8 cellular contexts compared by ENCODE assay signal in genomic region chr1:32178380-32179192, GRCh38. TPM values are rescaled to one million over a fixed set of nuclear protein-coding genes. Genes with fewer than 3 reads are reported as not detected.
DNase-seq lines count a peak whose midpoint lies in the region; ATAC-seq and TF ChIP-seq lines count a peak whose summit lies in the region.

No MANE protein-coding gene starts in this region.

- H3K27me3 ChIP-seq in right lobe of liver (no peaks in the 10 kb centered on the region), upper lobe of left lung (no peaks in the 10 kb centered on the region)

- H3K9me3 Mint-ChIP-seq in activated naive CD4-positive, alpha-beta T cell treated with anti-CD3 and anti-CD28 coated beads for 36 hours: no peaks in the 10 kb centered on the region
- H3K9me3 Mint-ChIP-seq in activated naive CD8-positive, alpha-beta T cell (ENCODE audit: low read depth): no peaks in the 10 kb centered on the region

- H3K9me3 ChIP-seq in right lobe of liver (no peaks in the 10 kb centered on the region), upper lobe of left lung (no peaks in the 10 kb centered on the region)

- peak overlapping the region; percentile 86 for H3K4me3 Mint-ChIP-seq in activated naive CD4-positive, alpha-beta T cell treated with anti-CD3 and anti-CD28 coated beads for 36 hours
- H3K4me3 Mint-ChIP-seq in activated naive CD8-positive, alpha-beta T cell: peak overlapping the region; percentile 89

- no peaks in the 10 kb centered on the region for H3K27me3 Mint-ChIP-seq in activated naive CD4-positive, alpha-beta T cell treated with anti-CD3 and anti-CD28 coated beads for 36 hours (ENCODE audit: low read depth)
- H3K27me3 Mint-ChIP-seq in activated naive CD8-positive, alpha-beta T cell: no peaks in the 10 kb centered on the region

- no peak for TF ChIP-seq CTCF in right lobe of liver (IDR thresholded peaks at IDR 0.05)
- TF ChIP-seq CTCF in upper lobe of left lung (IDR thresholded peaks at IDR 0.05): no peak
- no peak for TF ChIP-seq CTCF in GM10266 (IDR thresholded peaks at IDR 0.05; ENCODE audit: control insufficient read depth, insufficient read depth, low read depth, missing control alignments)

- TF ChIP-seq EP300 in upper lobe of left lung (IDR thresholded peaks at IDR 0.05): no peak

- no peak for TF ChIP-seq POLR2A in right lobe of liver (IDR thresholded peaks at IDR 0.05)
- TF ChIP-seq POLR2A in upper lobe of left lung (IDR thresholded peaks at IDR 0.05): no peak

- ATAC-seq in right lobe of liver (peak; percentile 55 to 71 (median 58)), upper lobe of left lung (ENCODE audit: low FRiP score in 2 of 2) (no peak)

- intact Hi-C loops in activated naive CD4-positive, alpha-beta T cell treated with anti-CD3 and anti-CD28 coated beads for 36 hours (cut with micrococcal nuclease): loop anchor here (1.0 to 2.0 kb wide), 4 partner anchors 23 to 72 kb away; partner anchors contain the start of genes EIF3I, KPNA6, LCK and TMEM234
- intact Hi-C loops in right lobe of liver (cut with DNase I): no loop called here

- peak overlapping the region; percentile 96 for H3K27ac Mint-ChIP-seq in activated naive CD4-positive, alpha-beta T cell treated with anti-CD3 and anti-CD28 coated beads for 36 hours
- H3K27ac Mint-ChIP-seq in activated naive CD8-positive, alpha-beta T cell: peak overlapping the region; percentile 96

- H3K4me3 ChIP-seq in right lobe of liver (peak overlapping the region in 2 of 3 donors; percentile 84 to 87), upper lobe of left lung (peak overlapping the region in 3 of 4 donors; percentile 54 to 77 (median 76))

- DNase-seq in activated naive CD4-positive, alpha-beta T cell treated with anti-CD3 and anti-CD28 coated beads for 36 hours: no peak
- DNase-seq in activated naive CD4-positive, alpha-beta T cell treated with anti-CD3 and anti-CD28 coated beads, Interleukin-2, amount 50 U/mL, for 16 hours: no peak
- peak in 1 of 3 donors; percentile 72 for DNase-seq in right lobe of liver
- DNase-seq in upper lobe of left lung: no peak
- DNase-seq in NCI-H1694 (lab: John Stamatoyannopoulos, UW): no peak
- DNase-seq in cerebellum (ENCODE audit: low spot score): no peak
- DNase-seq in GM10266 (ENCODE audit: extremely low spot score): no peak

- peaks cover 37% of the 10 kb centered on the region for H3K4me1 Mint-ChIP-seq in activated naive CD4-positive, alpha-beta T cell treated with anti-CD3 and anti-CD28 coated beads for 36 hours (ENCODE audit: low read depth)
- H3K4me1 Mint-ChIP-seq in activated naive CD8-positive, alpha-beta T cell (ENCODE audit: low read depth): peaks cover 35% of the 10 kb centered on the region

- CTCF ChIA-PET in activated naive CD4-positive, alpha-beta T cell treated with anti-CD3 and anti-CD28 coated beads for 36 hours (lab: Charles Lee): no interaction called here

- 30% methylated on average over 7 of the region's 7 CpGs for WGBS in right lobe of liver (ENCODE audit: insufficient coverage, low coverage, low lambda C conversion rate, missing lambda C conversion rate)
- WGBS in upper lobe of left lung, 2 donors: 70 to 79% methylated on average over 7 of the region's 7 CpGs

- H3K36me3 Mint-ChIP-seq in activated naive CD4-positive, alpha-beta T cell treated with anti-CD3 and anti-CD28 coated beads for 36 hours (ENCODE audit: low read depth): peaks cover 29% of the 10 kb centered on the region
- H3K36me3 Mint-ChIP-seq in activated naive CD8-positive, alpha-beta T cell: peaks cover 6% of the 10 kb centered on the region

- peaks cover 0 to 46% (median 19%) of the 10 kb centered on the region in 4 donors for H3K4me1 ChIP-seq in right lobe of liver
- peaks cover 26 to 47% (median 31%) of the 10 kb centered on the region in 4 donors for H3K4me1 ChIP-seq in upper lobe of left lung

- H3K27ac ChIP-seq in right lobe of liver: peak overlapping the region; percentile 80 to 95 (median 81)
- peak overlapping the region; percentile 85 to 96 (median 94) for H3K27ac ChIP-seq in upper lobe of left lung

- H3K36me3 ChIP-seq in right lobe of liver: peaks cover 0 to 10% (median 3%) of the 10 kb centered on the region in 4 donors
- H3K36me3 ChIP-seq in upper lobe of left lung: peaks cover 0 to 38% (median 14%) of the 10 kb centered on the region in 4 donors

RNA-seq across cellular contexts. Expression of gene TXLNA, which starts 0.9 kb away (rescaled TPM):
- total RNA-seq in activated naive CD4-positive, alpha-beta T cell treated with anti-CD3 and anti-CD28 coated beads for 36 hours: 10 to 100 TPM; 84.3 to 86.2 TPM
- 10 to 100 TPM; 26.0 to 39.6 (median 33.5) TPM for total RNA-seq in right lobe of liver
- total RNA-seq in upper lobe of left lung: 10 to 100 TPM; 29.3 to 57.5 (median 47.5) TPM
- 21.4 TPM for total RNA-seq in cerebellum

RNA-seq across cellular contexts. Expression of gene CCDC28B, which starts 21.8 kb away (rescaled TPM):
- total RNA-seq in activated naive CD4-positive, alpha-beta T cell treated with anti-CD3 and anti-CD28 coated beads for 36 hours: 10 to 100 TPM; 13.1 to 14.8 TPM
- total RNA-seq in right lobe of liver (1 to 10 TPM in 2 of 6 experiments, under 1 TPM in 4; 0.56 to 1.3 (median 0.68) TPM), upper lobe of left lung (1 to 10 TPM in 5 of 6 donors, under 1 TPM in 1; 0.98 to 4.2 (median 3.2) TPM), cerebellum (13.4 TPM)

RNA-seq across cellular contexts. Expression of gene IQCC, which starts 26.9 kb away (rescaled TPM):
- 1 to 10 TPM; 4.8 to 5.9 TPM for total RNA-seq in activated naive CD4-positive, alpha-beta T cell treated with anti-CD3 and anti-CD28 coated beads for 36 hours
- under 1 TPM; 0.27 to 0.87 (median 0.41) TPM for total RNA-seq in right lobe of liver
- 1 to 10 TPM in 5 of 6 donors, under 1 TPM in 1; 0.55 to 6.3 (median 1.9) TPM for total RNA-seq in upper lobe of left lung
- 3.1 TPM for total RNA-seq in cerebellum

RNA-seq across cellular contexts. Expression of gene DCDC2B, which starts 30.3 kb away (rescaled TPM):
- not detected for total RNA-seq in activated naive CD4-positive, alpha-beta T cell treated with anti-CD3 and anti-CD28 coated beads for 36 hours
- total RNA-seq in right lobe of liver (not detected), upper lobe of left lung (10 to 100 TPM in 1 of 6 donors, 1 to 10 TPM in 4, under 1 TPM in 1; 0.11 to 11.4 (median 4.5) TPM), cerebellum (not detected)

RNA-seq across cellular contexts. Expression of gene TMEM234, which starts 43.6 kb away (rescaled TPM):
- 1 to 10 TPM; 5.1 to 6.4 TPM for total RNA-seq in activated naive CD4-positive, alpha-beta T cell treated with anti-CD3 and anti-CD28 coated beads for 36 hours
- total RNA-seq in right lobe of liver (1 to 10 TPM; 3.4 to 7.2 (median 5.9) TPM), upper lobe of left lung (10 to 100 TPM; 14.9 to 62.9 (median 21.1) TPM), cerebellum (22.2 TPM)

Comparison
In these comparisons a context has a peak if more than half of its experiments do, and no peak if none do; other contexts are left out.
1. ATAC-seq: peak in right lobe of liver (4 of 4); none in upper lobe of left lung (0 of 2).